ENCODE assay signal across 19 cellular contexts in the genomic region with DNA sequence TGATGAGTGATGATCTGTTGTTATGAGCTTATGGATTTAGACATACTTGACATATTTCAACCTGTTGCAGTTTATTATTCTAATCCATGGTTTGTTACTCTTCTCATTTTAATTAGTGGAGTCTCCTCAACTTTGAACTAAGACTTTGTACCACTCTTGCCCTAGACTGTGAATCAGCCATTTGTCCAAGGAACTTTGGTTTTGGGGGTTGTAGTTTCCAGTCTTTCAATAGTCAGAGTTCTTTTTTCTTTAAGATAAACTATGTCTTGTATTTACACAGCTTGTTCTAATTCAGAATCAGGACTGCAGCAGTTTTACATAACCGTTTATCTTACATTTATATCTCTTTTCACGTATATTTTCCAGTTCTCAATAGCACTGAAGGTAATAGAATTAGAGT.
"Had no signal": no experiment of that assay in that cellular context is flagged by ENCODE, and none has a peak within 500 bp of the region (broad histone marks: within the 10 kb centered on the region; RNA-seq: fewer than 3 reads in every experiment).

No MANE protein-coding gene starts in this region.

- H3K27ac ChIP-seq: dorsolateral prefrontal cortex, foreskin keratinocyte, psoas muscle, stomach, thoracic aorta, transverse colon had no signal

- DNase-seq: cortex of kidney; dorsolateral prefrontal cortex; effector CD8-positive, alpha-beta T cell; foreskin keratinocyte; left colon; left ventricle myocardium superior; mesenchymal stem cell; naive B cell; nephron progenitor cell; psoas muscle; retina; stimulated activated CD4-positive, alpha-beta T cell treated with anti-CD3 and anti-CD28 coated beads, Interleukin-2, amount 100 ng/mL, for 24 hours; stimulated activated naive CD4-positive, alpha-beta T cell; stomach; substantia nigra; transverse colon had no signal

- H3K4me1 Mint-ChIP-seq: naive B cell, nephron progenitor cell had no signal

- H3K4me3 ChIP-seq: dorsolateral prefrontal cortex, lung, psoas muscle, stomach, thoracic aorta, transverse colon had no signal

- H3K36me3 ChIP-seq: stomach, thoracic aorta, transverse colon had no signal

- H3K27ac Mint-ChIP-seq: naive B cell, nephron progenitor cell had no signal

- H3K27me3 Mint-ChIP-seq: naive B cell had no signal

- H3K4me1 ChIP-seq: foreskin keratinocyte, psoas muscle, transverse colon had no signal

- H3K27me3 ChIP-seq: dorsolateral prefrontal cortex, foreskin keratinocyte, stomach, transverse colon had no signal

- H3K4me3 Mint-ChIP-seq: naive B cell, nephron progenitor cell had no signal

- ATAC-seq: foreskin keratinocyte, left colon, left ventricle myocardium superior, psoas muscle, sciatic nerve had no signal

- H3K36me3 Mint-ChIP-seq: naive B cell had no signal

- H3K9me3 ChIP-seq: psoas muscle, thoracic aorta, transverse colon had no signal
